In genomic region chr7:20539201-20539600, GRCh38 we compare ENCODE assay signal across 3 cellular contexts.
TF ChIP-seq lines count a peak whose summit lies in the region.

No MANE protein-coding gene starts in this region.

TF ChIP-seq in SK-N-SH, 30 proteins besides CTCF, POLR2A, EP300 and RAD21 (continued from another document):
- TF ChIP-seq YY1 (IDR thresholded peaks at IDR 0.05; ENCODE audit: low read depth), result no peak
- TF ChIP-seq MEF2A (IDR thresholded peaks at IDR 0.05; ENCODE audit: borderline replicate concordance, low read depth), result no peak

TF ChIP-seq in SK-N-SH treated with all-trans-retinoic acid at 6 μM for 48 hours, 23 proteins besides CTCF, POLR2A, EP300 and RAD21 (continued from another document):
- TF ChIP-seq PATZ1 (CRISPR knock-in tag; IDR thresholded peaks at IDR 0.05; ENCODE audit: borderline replicate concordance), result no peak
- TF ChIP-seq CSRNP3 (CRISPR knock-in tag; IDR thresholded peaks at IDR 0.05), result no peak
- no peak for TF ChIP-seq PPARA (CRISPR knock-in tag; IDR thresholded peaks at IDR 0.05; ENCODE audit: borderline replicate concordance)
- no peak for TF ChIP-seq ZFP30 (CRISPR knock-in tag; IDR thresholded peaks at IDR 0.05)
- TF ChIP-seq SNAI2 (CRISPR knock-in tag; IDR thresholded peaks at IDR 0.05), result no peak
- TF ChIP-seq ZC3H10 (CRISPR knock-in tag; IDR thresholded peaks at IDR 0.05), result no peak
- no peak for TF ChIP-seq ESRRG (CRISPR knock-in tag; IDR thresholded peaks at IDR 0.05)
- TF ChIP-seq ZNF565 (CRISPR knock-in tag; conservative IDR thresholded peaks at IDR 0.05; ENCODE audit: low read depth), result no peak
- TF ChIP-seq OSR1 (CRISPR knock-in tag; IDR thresholded peaks at IDR 0.05), result no peak
- no peak for TF ChIP-seq ISL1 (CRISPR knock-in tag; IDR thresholded peaks at IDR 0.05)

TF ChIP-seq in GM12878, 131 proteins besides CTCF, POLR2A, EP300 and RAD21 (continued from another document):
- TF ChIP-seq HSF1 (IDR thresholded peaks at IDR 0.05; ENCODE audit: low read depth, low read length) (no peak), CBX5 (IDR thresholded peaks at IDR 0.05; ENCODE audit: low read depth) (no peak), NBN (IDR thresholded peaks at IDR 0.05) (no peak), ATF7 (IDR thresholded peaks at IDR 0.05; ENCODE audit: low read depth) (no peak), ATF3 (IDR thresholded peaks at IDR 0.05; ENCODE audit: borderline replicate concordance, extremely low read depth, low read depth, low read length) (no peak), HDGF (IDR thresholded peaks at IDR 0.05) (no peak), ZBED1 (IDR thresholded peaks at IDR 0.05; ENCODE audit: borderline replicate concordance) (no peak), ZBTB11 (CRISPR knock-in tag; IDR thresholded peaks at IDR 0.05) (no peak)
TF ChIP-seq in GM12878: peak in this region for 0.
